8 cellular contexts compared by ENCODE assay signal in the genomic region with DNA sequence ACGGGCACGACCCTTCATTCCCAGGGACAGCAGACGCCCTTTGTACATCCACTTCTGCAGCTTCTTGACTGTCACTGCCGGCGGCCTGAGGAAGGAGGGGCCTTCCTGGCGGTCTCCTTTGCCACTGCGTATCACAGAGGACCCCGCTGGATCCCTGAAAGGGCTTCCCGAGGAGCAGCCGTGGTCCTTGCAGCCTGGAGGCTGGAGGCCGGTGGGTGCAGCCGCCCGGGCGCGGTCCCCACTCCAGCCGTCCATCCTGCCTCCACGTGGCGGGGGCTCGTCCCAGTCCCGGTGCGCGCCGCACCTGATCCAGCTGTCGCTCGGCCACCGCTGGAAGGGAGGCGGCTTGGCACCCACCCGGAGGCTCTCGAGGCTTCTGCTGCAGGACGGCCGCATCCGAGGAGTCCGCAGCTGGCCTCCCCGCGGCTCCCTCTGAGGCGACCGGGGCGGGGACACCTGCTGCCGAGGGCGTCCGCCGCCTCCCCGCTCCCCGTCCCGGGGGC. TPM values are rescaled to one million over a fixed set of nuclear protein-coding genes. Genes with fewer than 3 reads are reported as not detected.
A peak's percentile ranks its signal among the peaks of the same experiment; 100 is the strongest.
DNase-seq lines count a peak whose midpoint lies in the region; ATAC-seq and TF ChIP-seq lines count a peak whose summit lies in the region.

No MANE protein-coding gene starts in this region.

- no peak overlapping the region for H3K27ac Mint-ChIP-seq in central memory CD8-positive, alpha-beta T cell (ENCODE audit: low read depth)

- H3K4me2 ChIP-seq in BLaER1 treated with 17β-estradiol and CSF1 and Interleukin-3, amounts not matched to agents 10 nM and 100 nM, result peak overlapping the region; percentile 91 to 100 (median 99)

- H3K36me3 Mint-ChIP-seq in central memory CD8-positive, alpha-beta T cell (ENCODE audit: insufficient read depth), result peaks cover 2% of the 10 kb centered on the region

- TF ChIP-seq CTCF in liver (IDR thresholded peaks at IDR 0.05; ENCODE audit: low read depth, low read length, missing input control), result no peak

- WGBS in liver, result under 1% methylated on average over 45 of the region's 45 CpGs

- peaks cover 9% of the 10 kb centered on the region for H3K27me3 Mint-ChIP-seq in central memory CD8-positive, alpha-beta T cell

- peak overlapping the region; percentile 66 to 83 (median 72) for H3K4me3 ChIP-seq in BLaER1 treated with 17β-estradiol and CSF1 and Interleukin-3, amounts not matched to agents 10 nM and 100 nM
- H3K4me3 ChIP-seq in liver (ENCODE audit: low read depth in 1 of 3, low read length in 3 of 3), result peak overlapping the region; percentile 61 to 94 (median 91)

- H3K27me3 ChIP-seq in BLaER1 treated with 17β-estradiol and CSF1 and Interleukin-3, amounts not matched to agents 10 nM and 100 nM, result peaks cover 53 to 89% (median 75%) of the 10 kb centered on the region in 11 experiments
- H3K27me3 ChIP-seq in liver (ENCODE audit: control insufficient read depth in 4 of 4, insufficient read depth in 4 of 4, low read length in 3 of 4), result no peaks in the 10 kb centered on the region

- H3K4me1 Mint-ChIP-seq in central memory CD8-positive, alpha-beta T cell, result peaks cover 21% of the 10 kb centered on the region

- no peak overlapping the region for H3K27ac ChIP-seq in BLaER1 treated with 17β-estradiol and CSF1 and Interleukin-3, amounts not matched to agents 10 nM and 100 nM
- peak overlapping the region; percentile 90 to 93 for H3K27ac ChIP-seq in liver (ENCODE audit: low read depth in 1 of 2, low read length in 2 of 2)

- H4K20me1 ChIP-seq in BLaER1 treated with 17β-estradiol and CSF1 and Interleukin-3, amounts not matched to agents 10 nM and 100 nM, result peaks cover 0 to 21% (median 9%) of the 10 kb centered on the region in 11 experiments; a peak in 11 of 22 replicates

- DNase-seq in T-helper 1 cell (peak in 4 of 5 donors; percentile 10 to 23 (median 10)), COLO829 (ENCODE audit: low spot score) (no peak)
- peak in 1 of 2 donors; percentile 23 for DNase-seq in central memory CD8-positive, alpha-beta T cell (ENCODE audit: low spot score in 2 of 2)
- DNase-seq in stimulated activated CD4-positive, alpha-beta T cell treated with anti-CD3 and anti-CD28 coated beads, TNF-alpha, amount 100 ng/mL, for 48 hours (ENCODE audit: low read depth in 3 of 3), result peak; percentile 1 to 21 (median 5)

- no peaks in the 10 kb centered on the region for H3K36me3 ChIP-seq in BLaER1 treated with 17β-estradiol and CSF1 and Interleukin-3, amounts not matched to agents 10 nM and 100 nM
- H3K36me3 ChIP-seq in liver (ENCODE audit: control insufficient read depth in 4 of 4, insufficient read depth in 3 of 4, low read depth in 1 of 4, low read length in 3 of 4), result no peaks in the 10 kb centered on the region

- no peaks in the 10 kb centered on the region for H3K9me3 ChIP-seq in BLaER1 treated with 17β-estradiol and CSF1 and Interleukin-3, amounts not matched to agents 10 nM and 100 nM (replicated peaks in 1 of 11)
- no peaks in the 10 kb centered on the region for H3K9me3 ChIP-seq in liver (ENCODE audit: control insufficient read depth in 4 of 4, low read length in 3 of 4)

- H3K9me3 Mint-ChIP-seq in central memory CD8-positive, alpha-beta T cell, result no peaks in the 10 kb centered on the region

- H3K4me1 ChIP-seq in BLaER1 treated with 17β-estradiol and CSF1 and Interleukin-3, amounts not matched to agents 10 nM and 100 nM, result peaks cover 0 to 20% (median 10%) of the 10 kb centered on the region in 10 experiments; a peak in 16 of 20 replicates
- H3K4me1 ChIP-seq in liver (ENCODE audit: control insufficient read depth in 4 of 4, insufficient read depth in 4 of 4, low read length in 3 of 4), result peaks cover 0 to 30% (median 6%) of the 10 kb centered on the region in 4 donors

- ATAC-seq in GM19372 (IDR thresholded peaks at IDR 0.05; ENCODE audit: low read depth, unreplicated experiment), result peak; percentile 41
- ATAC-seq in HG03442 (IDR thresholded peaks at IDR 0.05; ENCODE audit: unreplicated experiment), result peak; percentile 39
- ATAC-seq in central memory CD8-positive, alpha-beta T cell (replicated peaks; ENCODE audit: extremely low read depth, poor library complexity, severe bottlenecking), result no peak

- H3K9ac ChIP-seq in BLaER1 treated with 17β-estradiol and CSF1 and Interleukin-3, amounts not matched to agents 10 nM and 100 nM, result peak overlapping the region; percentile 36 to 75 (median 70); a peak in 21 of 22 replicates
- H3K9ac ChIP-seq in liver (ENCODE audit: low read depth in 1 of 2, low read length in 2 of 2), result peak overlapping the region in 1 of 2 donors; percentile 18

- no peak for TF ChIP-seq RAD21 in liver (IDR thresholded peaks at IDR 0.05)

- peak overlapping the region; percentile 96 for H3K4me3 Mint-ChIP-seq in central memory CD8-positive, alpha-beta T cell

TF ChIP-seq in liver, 16 proteins besides CTCF, POLR2A, EP300 and RAD21:
- TF ChIP-seq TAF1 (conservative IDR thresholded peaks at IDR 0.05) (no peak), JUND (IDR thresholded peaks at IDR 0.05) (no peak), NR2F2 (IDR thresholded peaks at IDR 0.05) (no peak), HNF4G (IDR thresholded peaks at IDR 0.05) (no peak), SP1 (IDR thresholded peaks at IDR 0.05) (no peak), RXRA (IDR thresholded peaks at IDR 0.05) (no peak), HNF4A (conservative IDR thresholded peaks at IDR 0.05) (no peak), FOXA1 (IDR thresholded peaks at IDR 0.05) (no peak), FOXA2 (IDR thresholded peaks at IDR 0.05) (no peak), EGR1 (IDR thresholded peaks at IDR 0.05; ENCODE audit: low read depth in 2 of 2) (no peak), GABPA (IDR thresholded peaks at IDR 0.05 in 1 of 2, conservative IDR thresholded peaks at IDR 0.05 in 1 of 2) (no peak)
- TF ChIP-seq, protein P1, sequence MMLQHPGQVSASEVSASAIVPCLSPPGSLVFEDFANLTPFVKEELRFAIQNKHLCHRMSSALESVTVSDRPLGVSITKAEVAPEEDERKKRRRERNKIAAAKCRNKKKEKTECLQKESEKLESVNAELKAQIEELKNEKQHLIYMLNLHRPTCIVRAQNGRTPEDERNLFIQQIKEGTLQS (IDR thresholded peaks at IDR 0.05), result no peak
- TF ChIP-seq, protein P2, sequence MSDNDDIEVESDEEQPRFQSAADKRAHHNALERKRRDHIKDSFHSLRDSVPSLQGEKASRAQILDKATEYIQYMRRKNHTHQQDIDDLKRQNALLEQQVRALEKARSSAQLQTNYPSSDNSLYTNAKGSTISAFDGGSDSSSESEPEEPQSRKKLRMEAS (IDR thresholded peaks at IDR 0.05), result no peak
- TF ChIP-seq, protein P3, sequence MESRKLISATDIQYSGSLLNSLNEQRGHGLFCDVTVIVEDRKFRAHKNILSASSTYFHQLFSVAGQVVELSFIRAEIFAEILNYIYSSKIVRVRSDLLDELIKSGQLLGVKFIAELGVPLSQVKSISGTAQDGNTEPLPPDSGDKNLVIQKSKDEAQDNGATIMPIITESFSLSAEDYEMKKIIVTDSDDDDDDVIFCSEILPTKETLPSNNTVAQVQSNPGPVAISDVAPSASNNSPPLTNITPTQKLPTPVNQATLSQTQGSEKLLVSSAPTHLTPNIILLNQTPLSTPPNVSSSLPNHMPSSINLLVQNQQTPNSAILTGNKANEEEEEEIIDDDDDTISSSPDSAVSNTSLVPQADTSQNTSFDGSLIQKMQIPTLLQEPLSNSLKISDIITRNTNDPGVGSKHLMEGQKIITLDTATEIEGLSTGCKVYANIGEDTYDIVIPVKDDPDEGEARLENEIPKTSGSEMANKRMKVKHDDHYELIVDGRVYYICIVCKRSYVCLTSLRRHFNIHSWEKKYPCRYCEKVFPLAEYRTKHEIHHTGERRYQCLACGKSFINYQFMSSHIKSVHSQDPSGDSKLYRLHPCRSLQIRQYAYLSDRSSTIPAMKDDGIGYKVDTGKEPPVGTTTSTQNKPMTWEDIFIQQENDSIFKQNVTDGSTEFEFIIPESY (IDR thresholded peaks at IDR 0.05), result no peak
TF ChIP-seq in liver: peak in this region for 0.

RNA-seq across cellular contexts. Expression of a gene that starts 0.4 kb away (rescaled TPM):
- total RNA-seq in liver, result 10 to 100 TPM in 1 of 2 donors, 1 to 10 TPM in 1; 4.8 to 11.5 TPM
- polyA plus RNA-seq in liver, result 1 to 10 TPM; 1.3 to 2.5 TPM

RNA-seq across cellular contexts. Expression of a gene that starts 59.0 kb away (rescaled TPM):
- total RNA-seq in liver, result 1 to 10 TPM; 6.1 to 8.3 TPM
- 10 to 100 TPM in 1 of 2 donors, 1 to 10 TPM in 1; 6.2 to 10.9 TPM for polyA plus RNA-seq in liver

Comparison
In these comparisons a context has a peak if more than half of its experiments do, and no peak if none do; other contexts are left out.
1. H3K27ac ChIP-seq: peak in liver (2 of 2); none in BLaER1 treated with 17β-estradiol and CSF1 and Interleukin-3, amounts not matched to agents 10 nM and 100 nM (0 of 11).